Comparison of ENCODE assay signal across 16 cellular contexts in the genomic region with DNA sequence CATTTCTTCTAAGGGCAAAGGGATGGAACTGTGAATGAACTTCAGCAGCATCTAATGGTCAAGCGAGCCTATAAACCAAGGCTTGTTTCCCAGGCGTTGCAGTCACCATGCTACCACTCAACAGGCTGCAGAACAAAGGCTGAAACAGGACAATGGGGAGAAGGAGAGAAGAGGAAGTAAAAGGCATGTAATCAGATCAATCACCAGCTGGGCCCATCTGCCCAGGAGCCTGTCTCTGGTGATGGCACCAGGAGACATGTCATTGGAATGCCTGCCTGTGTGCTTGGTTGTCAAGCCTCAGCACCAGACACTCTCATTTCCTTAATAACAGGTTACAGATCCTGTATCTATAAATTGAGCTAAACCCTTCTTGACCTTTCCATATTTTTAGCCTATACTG.
"Had no signal": no experiment of that assay in that cellular context is flagged by ENCODE, and none has a peak within 500 bp of the region (broad histone marks: within the 10 kb centered on the region; RNA-seq: fewer than 3 reads in every experiment).

No MANE protein-coding gene starts in this region.

- ATAC-seq: activated naive CD4-positive, alpha-beta T cell treated with anti-CD3 and anti-CD28 coated beads, Interleukin-2, amount 50 U/mL, for 72 hours; body of pancreas; effector memory CD8-positive, alpha-beta T cell; naive thymus-derived CD4-positive, alpha-beta T cell had no signal

- H3K27ac ChIP-seq: body of pancreas, neutrophil, thyroid gland, uterus had no signal

- H3K27me3 ChIP-seq: body of pancreas, neutrophil, thyroid gland, uterus had no signal

- H3K9me3 ChIP-seq: body of pancreas, neutrophil, thyroid gland, uterus had no signal

- H3K4me1 ChIP-seq: body of pancreas, thyroid gland, uterus had no signal

- DNase-seq: activated CD4-positive, CD25-positive, alpha-beta regulatory T cell; activated effector memory CD4-positive, alpha-beta T cell treated with Interleukin-2 at 50 U/mL for 16 hours; amniotic stem cell; body of pancreas; cortex of kidney; effector memory CD8-positive, alpha-beta T cell; erythroblast; immature natural killer cell; naive thymus-derived CD4-positive, alpha-beta T cell; stimulated activated CD4-positive, alpha-beta T cell treated with anti-CD3 and anti-CD28 coated beads, Interleukin-15, amount 100 ng/mL, for 24 hours; stimulated activated CD4-positive, alpha-beta T cell treated with anti-CD3 and anti-CD28 coated beads, Interleukin-4, amount 100 ng/mL, for 24 hours; thyroid gland; uterus had no signal

- H3K4me3 Mint-ChIP-seq: central memory CD8-positive, alpha-beta T cell; effector memory CD8-positive, alpha-beta T cell; immature natural killer cell; naive thymus-derived CD4-positive, alpha-beta T cell had no signal

- H3K9me3 Mint-ChIP-seq: activated naive CD4-positive, alpha-beta T cell treated with anti-CD3 and anti-CD28 coated beads, Interleukin-2, amount 50 U/mL, for 72 hours; central memory CD8-positive, alpha-beta T cell; effector memory CD8-positive, alpha-beta T cell; immature natural killer cell had no signal

- H3K36me3 ChIP-seq: neutrophil, uterus had no signal

- H3K4me3 ChIP-seq: body of pancreas, thyroid gland, uterus had no signal

- H3K4me1 Mint-ChIP-seq: central memory CD8-positive, alpha-beta T cell had no signal

- H3K27ac Mint-ChIP-seq: activated naive CD4-positive, alpha-beta T cell treated with anti-CD3 and anti-CD28 coated beads, Interleukin-2, amount 50 U/mL, for 72 hours; effector memory CD8-positive, alpha-beta T cell; immature natural killer cell; naive thymus-derived CD4-positive, alpha-beta T cell had no signal
